ENCODE assay signal across 21 cellular contexts in the genomic region with DNA sequence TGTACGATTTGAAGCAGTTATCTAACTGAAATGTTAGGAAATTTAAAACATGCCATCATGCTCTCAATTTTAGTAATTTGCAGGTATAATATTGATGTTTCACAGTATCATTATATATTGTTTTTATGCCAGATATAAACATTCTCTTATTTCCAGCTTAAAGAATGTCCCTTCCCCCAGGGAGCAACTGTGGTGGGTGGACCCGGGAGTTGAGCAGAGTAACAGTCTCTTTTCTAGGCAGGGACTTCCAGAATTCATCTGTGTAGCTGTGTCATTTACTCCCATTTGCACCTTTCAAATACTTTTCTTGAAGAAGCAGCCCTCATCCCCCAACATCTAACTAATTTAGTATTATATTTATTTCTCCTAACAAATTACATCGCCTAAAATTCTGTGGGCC. TPM values are rescaled to one million over a fixed set of nuclear protein-coding genes. Genes with fewer than 3 reads are reported as not detected.
DNase-seq lines count a peak whose midpoint lies in the region; ATAC-seq, FAIRE-seq and TF ChIP-seq lines count a peak whose summit lies in the region.
"Had no signal": no experiment of that assay in that cellular context is flagged by ENCODE, and none has a peak within 500 bp of the region (broad histone marks: within the 10 kb centered on the region; RNA-seq: fewer than 3 reads in every experiment).

No MANE protein-coding gene starts in this region.

- no peaks in the 10 kb centered on the region for H3K27me3 ChIP-seq in H9 (ENCODE audit: insufficient read depth, low read length)
- H3K27me3 ChIP-seq in Panc1 (ENCODE audit: control insufficient read depth, insufficient read depth, low read length), result no peaks in the 10 kb centered on the region
- no peaks in the 10 kb centered on the region for H3K27me3 ChIP-seq in mesendoderm (ENCODE audit: insufficient read depth, low read length, poor library complexity)
- no peaks in the 10 kb centered on the region for H3K27me3 ChIP-seq in left lung
- H3K27me3 ChIP-seq: BLaER1 had no signal

- DNase-seq in A549 (ENCODE audit: low read depth in 1 of 2, low spot score in 1 of 2) (no peak), H9 (no peak), Panc1 (ENCODE audit: low read depth, low spot score) (no peak), mesendoderm (peak; percentile 35), HEK293T (ENCODE audit: extremely low spot score) (no peak), NCI-H128 (lab: John Stamatoyannopoulos, UW; ENCODE audit: unreplicated experiment) (no peak), left lung (no peak)
- DNase-seq: Calu3; CD4-positive, alpha-beta memory T cell; DMS53; Kasumi-1; MM.1S; NCI-H1092; NCI-H2081; NCI-H446; NK-92 treated with Interleukin-12 subunit alpha and Interleukin-12 subunit beta, amount 100 ng/mL, for 24 hours; Right ventricle myocardium superior had no signal

- H2BK20ac ChIP-seq in H9 (ENCODE audit: low read depth, low read length, poor library complexity, severe bottlenecking), result no peak overlapping the region

- H3K14ac ChIP-seq in H9 (ENCODE audit: insufficient read depth, low read length), result no peak overlapping the region

- POLR2A ChIA-PET in A549 (lab: Yijun Ruan, JAX), result interaction anchor here (1.2 to 2.8 kb wide), 3 partner anchors 9 to 84 kb away, joined by 5 to 11 read pairs (median 9); partner anchors contain the start of genes BAG3 and INPP5F
- POLR2A ChIA-PET in Panc1 (lab: Charles Lee), result interaction anchor here (0.6 to 1.0 kb wide), 2 partner anchors 11 to 34 kb away, joined by 4 to 9 read pairs; no protein-coding TSS in a partner anchor
- POLR2A ChIA-PET in HEK293T (lab: Yijun Ruan, JAX), result interaction anchor here (0.9 to 1.7 kb wide), 2 partner anchors 10 to 137 kb away, joined by 3 to 11 read pairs; partner anchors contain the start of genes INPP5F and MCMBP

- H4K5ac ChIP-seq in H9 (ENCODE audit: insufficient read length, low read depth, low read length) (no peak overlapping the region), mesendoderm (ENCODE audit: low read length) (no peak overlapping the region)

- no peaks in the 10 kb centered on the region for H3K27me3 Mint-ChIP-seq in H9 (ENCODE audit: low read depth)
- H3K27me3 Mint-ChIP-seq: CD4-positive, alpha-beta memory T cell; IgD-negative memory B cell had no signal

- H3K9me3 ChIP-seq in A549, result no peaks in the 10 kb centered on the region
- no peaks in the 10 kb centered on the region for H3K9me3 ChIP-seq in H9 (ENCODE audit: control insufficient read depth, low read depth, low read length)
- no peaks in the 10 kb centered on the region for H3K9me3 ChIP-seq in Panc1 (ENCODE audit: control insufficient read depth, insufficient read depth, low read depth, low read length)
- H3K9me3 ChIP-seq in left lung, result no peaks in the 10 kb centered on the region
- H3K9me3 ChIP-seq: BLaER1 had no signal

- no peak overlapping the region for H2AFZ ChIP-seq in H9 (ENCODE audit: low read length)

- no peak for TF ChIP-seq POLR2A in A549 (IDR thresholded peaks at IDR 0.05; ENCODE audit: low read length)

- H2BK15ac ChIP-seq in H9 (ENCODE audit: low read depth, low read length) (no peak overlapping the region), mesendoderm (replicated peaks; ENCODE audit: low read depth) (no peak overlapping the region)

- H3K4me3 Mint-ChIP-seq in H9, result no peak overlapping the region; a peak in 1 of 5 replicates
- H3K4me3 Mint-ChIP-seq: CD4-positive, alpha-beta memory T cell had no signal

- H3K4me1 Mint-ChIP-seq in H9, result peaks cover 32 to 41% of the 10 kb centered on the region in 2 experiments

- no peak overlapping the region for H2BK12ac ChIP-seq in H9 (ENCODE audit: insufficient read length, low read depth, low read length)

- peak overlapping the region; percentile 53 to 82 (median 80); a peak in 5 of 7 replicates for H3K27ac Mint-ChIP-seq in H9
- H3K27ac Mint-ChIP-seq: IgD-negative memory B cell had no signal

- H3K56ac ChIP-seq in H9 (ENCODE audit: insufficient read length, low read depth, low read length) (no peak overlapping the region), mesendoderm (ENCODE audit: low read length) (no peak overlapping the region)

- in situ Hi-C loops in Panc1 (cut with HindIII; ENCODE audit: low pct_unique_long_range_greater_than_20kb, low sequenced_read_pairs), result no loop called here

- H3K23me2 ChIP-seq in H9 (ENCODE audit: insufficient read length, low read depth, low read length, poor library complexity, severe bottlenecking), result no peaks in the 10 kb centered on the region

- WGBS in A549 (ENCODE audit: missing lambda C conversion rate), result 87% methylated on average over 3 of the region's 3 CpGs
- WGBS in H9 (ENCODE audit: extremely low coverage, insufficient read length, low lambda C conversion rate), result 100% methylated on average over 1 of the region's 3 CpGs
- no CpG with 5 or more reads among the region's 3 CpGs for WGBS in mesendoderm (ENCODE audit: extremely low coverage, insufficient coverage, low lambda C conversion rate)

- intact Hi-C loops in Panc1 (cut with micrococcal nuclease; ENCODE audit: unreplicated experiment) (no loop called here), left lung (cut with DNase I) (no loop called here)

- no peak for TF ChIP-seq EP300 in A549 (IDR thresholded peaks at IDR 0.05)

- no peak overlapping the region for H3T11ph ChIP-seq in H9 (ENCODE audit: low read length)

- no peak overlapping the region for H4K8ac ChIP-seq in H9 (replicated peaks; ENCODE audit: insufficient read length, low read depth, low read length)
- no peak overlapping the region for H4K8ac ChIP-seq in mesendoderm (ENCODE audit: low read depth, low read length)

- H3K79me1 ChIP-seq in H9 (ENCODE audit: insufficient read depth, low read depth, low read length, poor library complexity, severe bottlenecking) (peaks cover 11% of the 10 kb centered on the region), mesendoderm (ENCODE audit: low read length) (no peaks in the 10 kb centered on the region)

- no peaks in the 10 kb centered on the region for H4K20me1 ChIP-seq in H9 (ENCODE audit: control insufficient read depth, insufficient read depth, insufficient read length)

- no peaks in the 10 kb centered on the region for H3K36me3 Mint-ChIP-seq in H9 (ENCODE audit: insufficient read depth in 1 of 3, low read depth in 3 of 3)
- H3K36me3 Mint-ChIP-seq: CD4-positive, alpha-beta memory T cell had no signal

- H4K91ac ChIP-seq in H9 (ENCODE audit: insufficient read length, low read depth, low read length), result no peak overlapping the region

- H3K4me3 ChIP-seq in A549 (no peak overlapping the region), Panc1 (ENCODE audit: low read depth in 2 of 2, low read length in 2 of 2) (no peak overlapping the region), mesendoderm (ENCODE audit: low read length) (no peak overlapping the region), left lung (no peak overlapping the region)
- H3K4me3 ChIP-seq: BLaER1 had no signal

- no peak overlapping the region for H2BK120ac ChIP-seq in H9 (ENCODE audit: low read depth, low read length, poor library complexity, severe bottlenecking)
- H2BK120ac ChIP-seq in mesendoderm (ENCODE audit: low read depth, low read length), result no peak overlapping the region

- H3K4me2 ChIP-seq in A549 (0 out of 3 replicates have a peak overlapping the region, but pooled peaks have one; percentile 1), H9 (ENCODE audit: insufficient read depth, insufficient read length, low read length) (no peak overlapping the region), mesendoderm (ENCODE audit: low read length) (no peak overlapping the region)
- H3K4me2 ChIP-seq: BLaER1 had no signal

- H3K4ac ChIP-seq in H9 (ENCODE audit: low read depth, low read length) (no peak overlapping the region), mesendoderm (ENCODE audit: low read depth, low read length) (no peak overlapping the region)

- CTCF ChIA-PET in A549 (lab: Yijun Ruan, JAX), result interaction anchor here (1.1 to 9.1 kb wide), 4 partner anchors 10 to 127 kb away, joined by 3 to 83 read pairs (median 6); partner anchors contain the start of gene INPP5F
- CTCF ChIA-PET in Panc1 (lab: Charles Lee), result no interaction called here
- CTCF ChIA-PET in HEK293T (lab: Yijun Ruan, JAX), result interaction anchor here (0.6 kb wide), 1 partner anchor 1790 kb away, joined by 3 read pairs; no protein-coding TSS in a partner anchor

- ATAC-seq in A549 (no peak), Panc1 (no peak), HG03196 (IDR thresholded peaks at IDR 0.05; ENCODE audit: unreplicated experiment) (no peak), left lung (no peak)

- TF ChIP-seq CTCF in A549 (IDR thresholded peaks at IDR 0.05), result no peak
- TF ChIP-seq CTCF in H9 (conservative IDR thresholded peaks at IDR 0.05), result no peak
- no peak for TF ChIP-seq CTCF in Panc1 (IDR thresholded peaks at IDR 0.05)
- no peak for TF ChIP-seq CTCF in left lung (IDR thresholded peaks at IDR 0.05)

- H3K9ac ChIP-seq in H9 (ENCODE audit: extremely low read depth, insufficient read length, low read length), result no peak overlapping the region
- no peak overlapping the region for H3K9ac ChIP-seq in mesendoderm (ENCODE audit: low read length)
- H3K9ac ChIP-seq: BLaER1 had no signal

- no TSS peak for BruUV-seq in Panc1 (replicated peaks; lab: Mats Ljungman, UMichigan)

- no peak overlapping the region for H2BK5ac ChIP-seq in H9 (ENCODE audit: insufficient read length, low read length)
- H2BK5ac ChIP-seq in mesendoderm (ENCODE audit: low read length), result no peak overlapping the region

- no peak for FAIRE-seq in A549 (lab: Jason Lieb, UNC)
- FAIRE-seq: A204.1 had no signal

- H3K4me1 ChIP-seq in A549 (peaks cover 32% of the 10 kb centered on the region), H9 (ENCODE audit: insufficient read depth, low read length) (no peaks in the 10 kb centered on the region), Panc1 (ENCODE audit: control insufficient read depth, insufficient read depth, low read length) (peaks cover 29% of the 10 kb centered on the region), mesendoderm (ENCODE audit: control insufficient read depth, low read depth, low read length) (no peaks in the 10 kb centered on the region), left lung (peaks cover 12 to 14% of the 10 kb centered on the region in 2 donors)

- H3K18ac ChIP-seq in H9 (ENCODE audit: insufficient read length, low read depth, low read length) (no peak overlapping the region), mesendoderm (ENCODE audit: low read length) (no peak overlapping the region)

- no peaks in the 10 kb centered on the region for H3K9me3 Mint-ChIP-seq in H9
- H3K9me3 Mint-ChIP-seq: CD4-positive, alpha-beta memory T cell; IgD-negative memory B cell had no signal

- H2AK5ac ChIP-seq in H9 (ENCODE audit: insufficient read length, low read length) (no peak overlapping the region), mesendoderm (ENCODE audit: low read length) (no peak overlapping the region)

- no peak for TF ChIP-seq RAD21 in A549 (conservative IDR thresholded peaks at IDR 0.05 in 1 of 2, IDR thresholded peaks at IDR 0.05 in 1 of 2)

- H3K36me3 ChIP-seq in Panc1 (ENCODE audit: control insufficient read depth, insufficient read depth, low read length) (no peaks in the 10 kb centered on the region), mesendoderm (ENCODE audit: control insufficient read depth, insufficient read depth, low read length) (no peaks in the 10 kb centered on the region), left lung (no peaks in the 10 kb centered on the region)

- H3K79me2 ChIP-seq in H9 (ENCODE audit: insufficient read depth, low read length) (no peaks in the 10 kb centered on the region; the same call in 1 of the 2 replicates), mesendoderm (ENCODE audit: control insufficient read depth, insufficient read depth, low read length) (no peaks in the 10 kb centered on the region)

- H3K27ac ChIP-seq in A549 (peak overlapping the region in 1 of 2 experiments; percentile 30; a peak in 1 of 6 replicates), H9 (ENCODE audit: insufficient read length, low read depth, low read length) (no peak overlapping the region), Panc1 (ENCODE audit: low read length) (peak overlapping the region; percentile 25; the same call in 1 of the 2 replicates), mesendoderm (ENCODE audit: low read depth, low read length) (no peak overlapping the region), left lung (no peak overlapping the region)
- H3K27ac ChIP-seq: BLaER1 had no signal

- H3K23ac ChIP-seq in H9 (ENCODE audit: insufficient read length, low read depth, low read length) (no peak overlapping the region), mesendoderm (ENCODE audit: low read length) (no peak overlapping the region)

RNA-seq across cellular contexts. Expression of gene INPP5F, which starts 9.6 kb away (rescaled TPM):
- 7.7 and 8.3 TPM in 2 replicates for polyA plus RNA-seq in A549 (2011; rRNA removed)
- polyA plus RNA-seq in A549 (2012; cell fraction: cytosol; rRNA removed), result 2.8 and 3.2 TPM in 2 replicates
- polyA plus RNA-seq in A549 (2012; cell fraction: nucleus; rRNA removed), result 2.4 and 4.2 TPM in 2 replicates
- 5.6 to 6.2 TPM (median 5.6 TPM) in 3 replicates for polyA plus RNA-seq in A549 (2017; fragmentation: RNase III; extraction: RNeasy Plus Mini Kit Qiagen cat#74134 plus additional on column Dnase treatment)
- 5.5 and 9.3 TPM in 2 replicates for polyA minus RNA-seq in A549 (2011; rRNA and poly(A)+ RNA removed)
- 108 and 111 TPM in 2 replicates for total RNA-seq in H9 (2021)
- total RNA-seq in Panc1 (2021; ENCODE audit: unreplicated experiment), result 26.7 TPM
- 12.2 TPM for polyA plus RNA-seq in Panc1 (2012; ENCODE audit: insufficient read length)
- polyA plus RNA-seq in mesendoderm (2013, experiment 1 of 2), result 91.3 TPM
- polyA plus RNA-seq in mesendoderm (2013, experiment 2 of 2), result 93.7 TPM
- 10 to 100 TPM; 10.9 to 18.6 TPM for total RNA-seq in left lung
